In genomic region chr21:16708431-16708830, GRCh38 we compare ENCODE assay signal across 21 cellular contexts.
DNase-seq lines count a peak whose midpoint lies in the region; ATAC-seq and TF ChIP-seq lines count a peak whose summit lies in the region.
"Had no signal": no experiment of that assay in that cellular context is flagged by ENCODE, and none has a peak within 500 bp of the region (broad histone marks: within the 10 kb centered on the region; RNA-seq: fewer than 3 reads in every experiment).

No MANE protein-coding gene starts in this region.

- no peaks in the 10 kb centered on the region for H3K36me3 ChIP-seq in upper lobe of right lung

- H3K4me1 ChIP-seq in upper lobe of right lung = no peaks in the 10 kb centered on the region

- no peak for TF ChIP-seq CTCF in nephron (IDR thresholded peaks at IDR 0.05; ENCODE audit: unreplicated experiment in 3 of 3)
- TF ChIP-seq CTCF in upper lobe of right lung (IDR thresholded peaks at IDR 0.05) = no peak

- H3K9me3 ChIP-seq in upper lobe of right lung = no peaks in the 10 kb centered on the region

- no peaks in the 10 kb centered on the region for H3K36me3 Mint-ChIP-seq in nephron (ENCODE audit: low read depth)
- H3K36me3 Mint-ChIP-seq: natural killer cell had no signal

- DNase-seq in AG20443 (ENCODE audit: low spot score) (peak; percentile 50), RPMI7951 (ENCODE audit: low read depth) (peak; percentile 9), fibroblast of peridontal ligament (ENCODE audit: extremely low read depth) (peak; percentile 68), upper lobe of right lung (no peak), HEK293T (ENCODE audit: extremely low spot score) (no peak), UCSD-AML1 (lab: John Stamatoyannopoulos, UW; ENCODE audit: unreplicated experiment) (no peak)
- no peak for DNase-seq in activated naive CD4-positive, alpha-beta T cell treated with Interleukin-2 at 50 U/mL for 16 hours
- DNase-seq: ACHN; activated B cell treated with CpG ODN at 0.5 μM for 24 hours; COR-L47; erythroblast; GOT3; Kasumi-1; natural killer cell; NCI-H1436; NCI-H345; stimulated activated naive CD8-positive, alpha-beta T cell treated with anti-CD3 and anti-CD28 coated beads, Interleukin-15, amount 100 ng/mL, for 72 hours had no signal

- intact Hi-C loops in upper lobe of right lung (cut with DNase I) = no loop called here

- ATAC-seq in upper lobe of right lung = no peak
- ATAC-seq: natural killer cell; stimulated activated naive CD8-positive, alpha-beta T cell treated with anti-CD3 and anti-CD28 coated beads, Interleukin-15, amount 100 ng/mL, for 72 hours had no signal

- POLR2A ChIA-PET in HEK293T (lab: Yijun Ruan, JAX) = no interaction called here

- no peak overlapping the region for H3K4me3 ChIP-seq in upper lobe of right lung

- no peak overlapping the region for H3K27ac ChIP-seq in upper lobe of right lung

- peaks cover 4% of the 10 kb centered on the region for H3K9me3 Mint-ChIP-seq in nephron

- H3K4me1 Mint-ChIP-seq in nephron = peaks cover 40% of the 10 kb centered on the region
- H3K4me1 Mint-ChIP-seq: activated B cell treated with CpG ODN at 0.5 μM for 24 hours; natural killer cell; stimulated activated naive CD8-positive, alpha-beta T cell treated with anti-CD3 and anti-CD28 coated beads, Interleukin-15, amount 100 ng/mL, for 72 hours had no signal

- H3K27ac Mint-ChIP-seq in nephron = peak overlapping the region in 2 of 3 experiments; percentile 49 to 97
- H3K27ac Mint-ChIP-seq: activated B cell treated with CpG ODN at 0.5 μM for 24 hours; activated T-helper 2 cell treated with anti-CD3 and anti-CD28 coated beads, Interferon-gamma antibody, Interleukin-2, Interleukin-4, amounts not matched to agents 10 μg/mL and 5 μg/mL and 100 μg/mL, durations not matched to agents 14 hours and 24 hours and 36 hours; dendritic cell treated with granulocyte-macrophage colony-stimulating factor and Interleukin-4, amounts not matched to agents 40 ng/mL and 50 ng/mL, for 4 days; natural killer cell; stimulated activated naive CD8-positive, alpha-beta T cell treated with anti-CD3 and anti-CD28 coated beads, Interleukin-15, amount 100 ng/mL, for 72 hours; T-helper 1 cell treated with Interleukin-12 subunit alpha and Interleukin-12 subunit beta and Interleukin-4 antibody, amounts not matched to agents 30 μg/mL and 1 μg/mL, for 36 hours had no signal

- CTCF ChIA-PET in HEK293T (lab: Yijun Ruan, JAX) = no interaction called here

- H3K4me3 Mint-ChIP-seq in nephron = no peak overlapping the region
- H3K4me3 Mint-ChIP-seq: activated B cell treated with CpG ODN at 0.5 μM for 24 hours; dendritic cell treated with granulocyte-macrophage colony-stimulating factor and Interleukin-4, amounts not matched to agents 40 ng/mL and 50 ng/mL, for 4 days; natural killer cell; stimulated activated naive CD8-positive, alpha-beta T cell treated with anti-CD3 and anti-CD28 coated beads, Interleukin-15, amount 100 ng/mL, for 72 hours; T-helper 1 cell treated with Interleukin-12 subunit alpha and Interleukin-12 subunit beta and Interleukin-4 antibody, amounts not matched to agents 30 μg/mL and 1 μg/mL, for 36 hours had no signal

- no peaks in the 10 kb centered on the region for H3K27me3 Mint-ChIP-seq in nephron (ENCODE audit: low read depth)
- H3K27me3 Mint-ChIP-seq: activated B cell treated with CpG ODN at 0.5 μM for 24 hours; dendritic cell treated with granulocyte-macrophage colony-stimulating factor and Interleukin-4, amounts not matched to agents 40 ng/mL and 50 ng/mL, for 4 days; stimulated activated naive CD8-positive, alpha-beta T cell treated with anti-CD3 and anti-CD28 coated beads, Interleukin-15, amount 100 ng/mL, for 72 hours had no signal

- H3K27me3 ChIP-seq in upper lobe of right lung = no peaks in the 10 kb centered on the region

TF ChIP-seq in HEK293T, 16 proteins besides CTCF, POLR2A, EP300 and RAD21:
- no peak for TF ChIP-seq SP1 (IDR thresholded peaks at IDR 0.05)
- no peak for TF ChIP-seq ELF4 (IDR thresholded peaks at IDR 0.05)
- no peak for TF ChIP-seq HDGF (IDR thresholded peaks at IDR 0.05; ENCODE audit: borderline replicate concordance)
- no peak for TF ChIP-seq FOXK2 (IDR thresholded peaks at IDR 0.05)
- no peak for TF ChIP-seq L3MBTL2 (conservative IDR thresholded peaks at IDR 0.05)
- TF ChIP-seq CTBP1 (IDR thresholded peaks at IDR 0.05; ENCODE audit: borderline replicate concordance) = no peak
- TF ChIP-seq NFRKB (IDR thresholded peaks at IDR 0.05) = no peak
- no peak for TF ChIP-seq ARNT (IDR thresholded peaks at IDR 0.05)
- TF ChIP-seq TARDBP (IDR thresholded peaks at IDR 0.05) = no peak
- TF ChIP-seq BHLHE40 (IDR thresholded peaks at IDR 0.05; ENCODE audit: borderline replicate concordance) = no peak
- TF ChIP-seq ZNF384 (IDR thresholded peaks at IDR 0.05) = no peak
- no peak for TF ChIP-seq FOXM1 (IDR thresholded peaks at IDR 0.05; ENCODE audit: borderline replicate concordance)
- TF ChIP-seq SUZ12 (IDR thresholded peaks at IDR 0.05) = no peak
- TF ChIP-seq LEF1 (IDR thresholded peaks at IDR 0.05; ENCODE audit: borderline replicate concordance) = no peak
- no peak for TF ChIP-seq PKNOX1 (IDR thresholded peaks at IDR 0.05)
- no peak for TF ChIP-seq FOXA1 (IDR thresholded peaks at IDR 0.05)
TF ChIP-seq in HEK293T: peak in this region for 0.

Comparison
In these comparisons a context has a peak if more than half of its experiments do, and no peak if none do; other contexts are left out.
1. DNase-seq: peak in AG20443 (single experiment), RPMI7951 (single experiment) and fibroblast of peridontal ligament (single experiment); none in upper lobe of right lung (single experiment), HEK293T (single experiment), UCSD-AML1 (single experiment) and activated naive CD4-positive, alpha-beta T cell treated with Interleukin-2 at 50 U/mL for 16 hours (single experiment).